ENCODE assay signal across 31 cellular contexts in the genomic region with DNA sequence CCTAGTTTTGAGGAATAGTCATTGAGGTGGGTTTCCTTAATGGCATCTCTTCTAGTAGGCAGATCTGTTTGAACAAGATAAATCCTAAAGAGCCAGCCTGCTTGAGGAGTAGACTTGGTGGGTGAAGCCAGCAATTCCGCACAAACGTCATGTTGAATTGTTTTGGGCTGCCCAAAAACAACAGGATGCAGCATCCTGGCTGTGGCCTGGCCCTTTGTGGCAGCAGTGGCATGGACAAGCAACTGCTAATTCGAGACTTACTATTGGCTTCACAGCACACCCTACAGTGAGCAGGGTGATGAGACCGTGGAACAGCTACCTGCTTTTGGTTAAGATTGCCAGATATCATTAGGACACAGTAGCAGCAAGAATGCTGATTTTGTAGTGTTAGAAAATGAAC. TPM values are rescaled to one million over a fixed set of nuclear protein-coding genes. Genes with fewer than 3 reads are reported as not detected.
"Had no signal": no experiment of that assay in that cellular context is flagged by ENCODE, and none has a peak within 500 bp of the region (broad histone marks: within the 10 kb centered on the region; RNA-seq: fewer than 3 reads in every experiment).

No MANE protein-coding gene starts in this region.

- H3K36me3 Mint-ChIP-seq: activated naive CD4-positive, alpha-beta T cell treated with anti-CD3 and anti-CD28 coated beads, Interleukin-2, amount 50 U/mL, for 72 hours had no signal

- H3K27ac Mint-ChIP-seq: activated CD4-positive, alpha-beta memory T cell treated with anti-CD3 and anti-CD28 coated beads, Interleukin-2, amount 10 ng/mL, durations not matched to agents 7 days and 5 days; activated CD4-positive, alpha-beta T cell treated with anti-CD3 and anti-CD28 coated beads for 36 hours; activated naive CD4-positive, alpha-beta T cell treated with anti-CD3 and anti-CD28 coated beads, Interleukin-2, amount 50 U/mL, for 72 hours; activated naive CD8-positive, alpha-beta T cell treated with anti-CD3 and anti-CD28 coated beads, Interleukin-2, amount 50 U/mL, for 24 hours had no signal

- DNase-seq: activated CD4-positive, alpha-beta memory T cell treated with anti-CD3 and anti-CD28 coated beads, Interleukin-2, amount 10 ng/mL, durations not matched to agents 7 days and 5 days; activated CD4-positive, alpha-beta T cell treated with anti-CD3 and anti-CD28 coated beads for 36 hours; activated CD4-positive, alpha-beta T cell treated with anti-CD3 and anti-CD28 coated beads, Interleukin-2, amount 50 U/mL, for 1 hour; activated CD8-positive, alpha-beta memory T cell treated with anti-CD3 and anti-CD28 coated beads, Interleukin-2, amount 50 U/mL, for 48 hours; activated effector memory CD4-positive, alpha-beta T cell treated with anti-CD3 and anti-CD28 coated beads, Interleukin-2, amount 50 U/mL, for 16 hours; activated naive CD4-positive, alpha-beta T cell treated with Interleukin-2 at 50 U/mL for 16 hours; activated naive CD8-positive, alpha-beta T cell treated with anti-CD3 and anti-CD28 coated beads, Interleukin-2, amount 50 U/mL, for 24 hours; activated T-cell treated with anti-CD3 and anti-CD28 coated beads, Interleukin-2, amount 50 U/mL, for 1 hour; brain microvascular endothelial cell; cerebellar nuclear complex; KG1; NCI-H1092 treated with DMSO at 0.1 percent for 48 hours; NCI-H1417 treated with DMSO at 0.1 percent for 48 hours; NCI-H1694; NCI-H2029; NCI-H2107; NCI-H2171 treated with DMSO at 0.1 percent for 48 hours; NCI-H226; NCI-H510A; NCI-H526 treated with DMSO at 0.1 percent for 48 hours; NCI-H82; Peyer's patch; Right ventricle myocardium superior; SJCRH30; SK-N-SH; T-helper 1 cell; WERI-Rb-1 had no signal

- H3K4me2 ChIP-seq: SK-N-SH had no signal

- H3K36me3 ChIP-seq: SJCRH30 had no signal

- H3K9me3 Mint-ChIP-seq: activated CD4-positive, alpha-beta memory T cell treated with anti-CD3 and anti-CD28 coated beads, Interleukin-2, amount 10 ng/mL, durations not matched to agents 7 days and 5 days; activated naive CD4-positive, alpha-beta T cell treated with anti-CD3 and anti-CD28 coated beads, Interleukin-2, amount 50 U/mL, for 72 hours; activated naive CD8-positive, alpha-beta T cell treated with anti-CD3 and anti-CD28 coated beads, Interleukin-2, amount 50 U/mL, for 24 hours had no signal

- H3K9me3 ChIP-seq: Peyer's patch, SJCRH30, SK-N-SH had no signal

- ATAC-seq: activated CD4-positive, alpha-beta T cell treated with anti-CD3 and anti-CD28 coated beads for 36 hours; activated naive CD4-positive, alpha-beta T cell treated with anti-CD3 and anti-CD28 coated beads, Interleukin-2, amount 50 U/mL, for 72 hours; activated naive CD8-positive, alpha-beta T cell treated with anti-CD3 and anti-CD28 coated beads, Interleukin-2, amount 50 U/mL, for 24 hours had no signal

- H3K4me1 Mint-ChIP-seq: activated CD4-positive, alpha-beta memory T cell treated with anti-CD3 and anti-CD28 coated beads, Interleukin-2, amount 10 ng/mL, durations not matched to agents 7 days and 5 days; activated CD4-positive, alpha-beta T cell treated with anti-CD3 and anti-CD28 coated beads for 36 hours; activated naive CD8-positive, alpha-beta T cell treated with anti-CD3 and anti-CD28 coated beads, Interleukin-2, amount 50 U/mL, for 24 hours had no signal

- H3K4me1 ChIP-seq: Peyer's patch, SJCRH30 had no signal

- H3K9ac ChIP-seq: SK-N-SH had no signal

- H3K4me3 ChIP-seq: Peyer's patch, SJCRH30 had no signal

- H3K4me3 Mint-ChIP-seq: activated CD4-positive, alpha-beta memory T cell treated with anti-CD3 and anti-CD28 coated beads, Interleukin-2, amount 10 ng/mL, durations not matched to agents 7 days and 5 days; activated CD4-positive, alpha-beta T cell treated with anti-CD3 and anti-CD28 coated beads for 36 hours; activated naive CD8-positive, alpha-beta T cell treated with anti-CD3 and anti-CD28 coated beads, Interleukin-2, amount 50 U/mL, for 24 hours had no signal

- H3K27ac ChIP-seq: brain microvascular endothelial cell, Peyer's patch, RWPE1, SJCRH30, WERI-Rb-1 had no signal

- H3K9me2 ChIP-seq: SK-N-SH had no signal

- H3K27me3 ChIP-seq: brain microvascular endothelial cell, Peyer's patch, SJCRH30 had no signal

RNA-seq across cellular contexts. Expression of gene TMED6, which starts 49.7 kb away (rescaled TPM):
- total RNA-seq: LHCN-M2, M059J, Right ventricle myocardium superior, SJCRH30 had no signal
- polyA plus RNA-seq: SK-N-SH had no signal
